Comparison of ENCODE assay signal across 16 cellular contexts in the genomic region with DNA sequence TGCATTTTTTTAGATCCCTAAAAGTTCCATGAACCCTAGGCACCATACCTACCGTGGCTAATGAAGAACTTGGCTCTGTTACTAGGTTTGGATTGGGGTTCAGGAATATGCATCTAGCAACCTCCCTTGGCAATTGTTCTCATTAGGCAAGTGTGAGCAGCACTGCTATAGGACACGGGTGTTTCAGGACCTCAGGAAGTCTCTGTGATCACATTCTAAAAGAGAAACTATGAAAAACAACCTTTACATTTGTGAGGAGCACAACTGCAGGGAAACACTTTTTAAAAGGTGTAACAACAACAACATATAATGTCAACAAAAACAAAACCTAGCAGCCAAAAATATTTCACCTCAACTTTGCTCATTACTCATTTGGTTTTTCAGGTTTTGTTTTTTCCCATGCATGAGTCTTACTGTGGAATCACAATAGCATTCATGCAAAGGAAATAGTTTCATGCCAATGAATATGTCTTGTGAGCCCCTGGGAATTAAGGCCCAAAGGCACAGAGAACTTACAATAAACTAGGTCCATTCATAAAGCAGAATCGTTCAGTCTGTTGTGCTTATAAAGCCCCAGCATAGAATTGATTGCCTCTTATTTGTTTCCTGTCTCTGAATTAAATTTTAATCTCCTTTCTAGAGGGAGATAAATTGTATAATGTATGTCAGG.
"Had no signal": no experiment of that assay in that cellular context is flagged by ENCODE, and none has a peak within 500 bp of the region (broad histone marks: within the 10 kb centered on the region; RNA-seq: fewer than 3 reads in every experiment).

No MANE protein-coding gene starts in this region.

- H3K4me3 ChIP-seq: cardiac muscle cell, dorsolateral prefrontal cortex, esophagus squamous epithelium, heart left ventricle, lung, mucosa of descending colon had no signal

- H3K27me3 ChIP-seq: cardiac muscle cell, dorsolateral prefrontal cortex, esophagus squamous epithelium, heart left ventricle had no signal

- DNase-seq: activated CD4-positive, alpha-beta T cell treated with anti-CD3 and anti-CD28 coated beads, Interleukin-2, amount 50 U/mL, for 1 hour; activated naive CD4-positive, alpha-beta T cell treated with anti-CD3 and anti-CD28 coated beads for 36 hours; activated naive CD8-positive, alpha-beta T cell treated with anti-CD3 and anti-CD28 coated beads, Interleukin-2, amount 50 U/mL, for 24 hours; activated T-cell treated with anti-CD3 and anti-CD28 coated beads for 4 hours; dorsolateral prefrontal cortex; esophagus squamous epithelium; heart left ventricle; left colon; mucosa of descending colon; naive thymus-derived CD4-positive, alpha-beta T cell; posterior cingulate gyrus; stimulated activated CD4-positive, alpha-beta T cell treated with anti-CD3 and anti-CD28 coated beads, Interleukin-2, amount 100 ng/mL, for 48 hours had no signal

- H3K27ac ChIP-seq: cardiac muscle cell, dorsolateral prefrontal cortex, esophagus squamous epithelium, heart left ventricle had no signal

- H3K27ac Mint-ChIP-seq: activated naive CD4-positive, alpha-beta T cell treated with anti-CD3 and anti-CD28 coated beads for 36 hours; activated naive CD8-positive, alpha-beta T cell treated with anti-CD3 and anti-CD28 coated beads, Interleukin-2, amount 50 U/mL, for 24 hours; activated T-helper 17 cell treated with anti-CD3 and anti-CD28 coated beads, Interleukin-2, amount 50 U/mL, for 72 hours; naive thymus-derived CD4-positive, alpha-beta T cell; stimulated activated memory B cell treated with anti-CD40 and anti-IgM and Interleukin-4, amounts not matched to agents 10 μg/mL and 1 μg/mL and 100 μg/mL, for 72 hours had no signal

- H3K4me1 ChIP-seq: esophagus squamous epithelium had no signal

- H3K9me3 ChIP-seq: esophagus squamous epithelium, mucosa of descending colon had no signal

- H3K4me1 Mint-ChIP-seq: activated naive CD8-positive, alpha-beta T cell treated with anti-CD3 and anti-CD28 coated beads, Interleukin-2, amount 50 U/mL, for 24 hours; activated T-helper 17 cell treated with anti-CD3 and anti-CD28 coated beads, Interleukin-2, amount 50 U/mL, for 72 hours; naive thymus-derived CD4-positive, alpha-beta T cell; stimulated activated memory B cell treated with anti-CD40 and anti-IgM and Interleukin-4, amounts not matched to agents 10 μg/mL and 1 μg/mL and 100 μg/mL, for 72 hours had no signal

- H3K4me3 Mint-ChIP-seq: activated naive CD4-positive, alpha-beta T cell treated with anti-CD3 and anti-CD28 coated beads for 36 hours; activated naive CD8-positive, alpha-beta T cell treated with anti-CD3 and anti-CD28 coated beads, Interleukin-2, amount 50 U/mL, for 24 hours; activated T-helper 17 cell treated with anti-CD3 and anti-CD28 coated beads, Interleukin-2, amount 50 U/mL, for 72 hours; naive thymus-derived CD4-positive, alpha-beta T cell; stimulated activated memory B cell treated with anti-CD40 and anti-IgM and Interleukin-4, amounts not matched to agents 10 μg/mL and 1 μg/mL and 100 μg/mL, for 72 hours had no signal

- ATAC-seq: activated naive CD8-positive, alpha-beta T cell treated with anti-CD3 and anti-CD28 coated beads, Interleukin-2, amount 50 U/mL, for 24 hours; activated T-helper 17 cell treated with anti-CD3 and anti-CD28 coated beads, Interleukin-2, amount 50 U/mL, for 72 hours; heart left ventricle; left colon; mucosa of descending colon; naive thymus-derived CD4-positive, alpha-beta T cell; stimulated activated memory B cell treated with anti-CD40 and anti-IgM and Interleukin-4, amounts not matched to agents 10 μg/mL and 1 μg/mL and 100 μg/mL, for 72 hours had no signal

- H3K36me3 Mint-ChIP-seq: naive thymus-derived CD4-positive, alpha-beta T cell; stimulated activated memory B cell treated with anti-CD40 and anti-IgM and Interleukin-4, amounts not matched to agents 10 μg/mL and 1 μg/mL and 100 μg/mL, for 72 hours had no signal

- H3K36me3 ChIP-seq: cardiac muscle cell, esophagus squamous epithelium, heart left ventricle had no signal

- H3K27me3 Mint-ChIP-seq: activated naive CD8-positive, alpha-beta T cell treated with anti-CD3 and anti-CD28 coated beads, Interleukin-2, amount 50 U/mL, for 24 hours; activated T-helper 17 cell treated with anti-CD3 and anti-CD28 coated beads, Interleukin-2, amount 50 U/mL, for 72 hours; naive thymus-derived CD4-positive, alpha-beta T cell; stimulated activated memory B cell treated with anti-CD40 and anti-IgM and Interleukin-4, amounts not matched to agents 10 μg/mL and 1 μg/mL and 100 μg/mL, for 72 hours had no signal
